Comparison of ENCODE assay signal across 24 cellular contexts in genomic region chr20:39993737-39994136, GRCh38.
DNase-seq lines count a peak whose midpoint lies in the region; ATAC-seq and TF ChIP-seq lines count a peak whose summit lies in the region.
"Had no signal": no experiment of that assay in that cellular context is flagged by ENCODE, and none has a peak within 500 bp of the region (broad histone marks: within the 10 kb centered on the region; RNA-seq: fewer than 3 reads in every experiment).

No MANE protein-coding gene starts in this region.

- no peaks in the 10 kb centered on the region for H3K36me3 ChIP-seq in lung (ENCODE audit: control insufficient read depth in 2 of 2, insufficient read depth in 2 of 2, low read length in 2 of 2)
- no peaks in the 10 kb centered on the region for H3K36me3 ChIP-seq in upper lobe of right lung
- H3K36me3 ChIP-seq: upper lobe of left lung had no signal

- intact Hi-C loops in upper lobe of right lung (cut with DNase I): no loop called here

- TF ChIP-seq CTCF in lung (IDR thresholded peaks at IDR 0.05; ENCODE audit: control extremely low read depth, extremely low read depth) (no peak), upper lobe of right lung (IDR thresholded peaks at IDR 0.05) (no peak)

- 64 to 86% methylated on average over 2 of the region's 2 CpGs for WGBS in lung, 2 donors

- H3K9me3 ChIP-seq in lung (ENCODE audit: control insufficient read depth in 2 of 2, insufficient read depth in 1 of 2, low read length in 1 of 2) (no peaks in the 10 kb centered on the region), upper lobe of right lung (no peaks in the 10 kb centered on the region)
- H3K9me3 ChIP-seq: upper lobe of left lung had no signal

- H3K27me3 ChIP-seq in lung (ENCODE audit: control insufficient read depth, insufficient read depth) (no peaks in the 10 kb centered on the region), upper lobe of right lung (no peaks in the 10 kb centered on the region)
- H3K27me3 ChIP-seq: dorsolateral prefrontal cortex, upper lobe of left lung had no signal

- DNase-seq in NCI-H2029 treated with DMSO at 0.1 percent for 48 hours (lab: John Stamatoyannopoulos, UW) (peak; percentile 34), NCI-H2029 (lab: John Stamatoyannopoulos, UW) (no peak), NCI-H1694 treated with DMSO at 0.1 percent for 48 hours (lab: John Stamatoyannopoulos, UW) (peak; percentile 49), NCI-H69 (lab: John Stamatoyannopoulos, UW) (peak; percentile 86), lung (ENCODE audit: low spot score) (peak; percentile 33), upper lobe of right lung (no peak), NCI-H2107 treated with DMSO at 0.1 percent for 48 hours (lab: John Stamatoyannopoulos, UW; ENCODE audit: unreplicated experiment) (no peak)
- DNase-seq: 8988T; activated CD4-positive, alpha-beta T cell treated with anti-CD3 and anti-CD28 coated beads, Interleukin-2, amount 10 ng/mL, durations not matched to agents 24 days and 14 days; activated CD8-positive, alpha-beta memory T cell treated with anti-CD3 and anti-CD28 coated beads, Interleukin-2, amount 50 U/mL, for 4 hours; activated effector memory CD4-positive, alpha-beta T cell treated with Interleukin-2 at 50 U/mL for 16 hours; dorsolateral prefrontal cortex; GF-D8; hypothalamus; islet precursor cell; NCI-H146; posterior cingulate gyrus; small intestine; stimulated activated CD4-positive, alpha-beta T cell treated with anti-CD3 and anti-CD28 coated beads, Interleukin-4, amount 100 ng/mL, for 1 hour; stimulated activated naive CD8-positive, alpha-beta T cell treated with anti-CD3 and anti-CD28 coated beads, Interleukin-15, amount 100 ng/mL, for 72 hours; T-helper 1 cell; upper lobe of left lung had no signal

- H3K4me3 ChIP-seq in lung: no peak overlapping the region
- H3K4me3 ChIP-seq in upper lobe of right lung: no peak overlapping the region
- H3K4me3 ChIP-seq: dorsolateral prefrontal cortex, upper lobe of left lung had no signal

- no peaks in the 10 kb centered on the region for H3K4me1 ChIP-seq in lung (ENCODE audit: control insufficient read depth in 2 of 2, insufficient read depth in 2 of 2, low read length in 2 of 2)
- no peaks in the 10 kb centered on the region for H3K4me1 ChIP-seq in upper lobe of right lung

- ATAC-seq in lung (ENCODE audit: insufficient read depth, low FRiP score) (no peak), upper lobe of right lung (no peak), HG02678 (IDR thresholded peaks at IDR 0.05; ENCODE audit: unreplicated experiment) (no peak)
- ATAC-seq: natural killer cell treated with Interleukin-12 subunit alpha and Interleukin-12 subunit beta and Interleukin-15 and Interleukin-18, amount 100 ng/mL, for 72 hours; stimulated activated naive CD8-positive, alpha-beta T cell treated with anti-CD3 and anti-CD28 coated beads, Interleukin-15, amount 100 ng/mL, for 72 hours had no signal

- H3K27ac ChIP-seq in lung (ENCODE audit: low read depth in 1 of 2, low read length in 1 of 2) (no peak overlapping the region), upper lobe of right lung (no peak overlapping the region)
- H3K27ac ChIP-seq: dorsolateral prefrontal cortex, upper lobe of left lung had no signal

Comparison
In these comparisons a context has a peak if more than half of its experiments do, and no peak if none do; other contexts are left out.
1. DNase-seq: peak in NCI-H2029 treated with DMSO at 0.1 percent for 48 hours (single experiment), NCI-H1694 treated with DMSO at 0.1 percent for 48 hours (single experiment), NCI-H69 (single experiment) and lung (single experiment); none in NCI-H2029 (single experiment), upper lobe of right lung (single experiment) and NCI-H2107 treated with DMSO at 0.1 percent for 48 hours (single experiment).